Comparison of ENCODE assay signal across 28 cellular contexts in the genomic region with DNA sequence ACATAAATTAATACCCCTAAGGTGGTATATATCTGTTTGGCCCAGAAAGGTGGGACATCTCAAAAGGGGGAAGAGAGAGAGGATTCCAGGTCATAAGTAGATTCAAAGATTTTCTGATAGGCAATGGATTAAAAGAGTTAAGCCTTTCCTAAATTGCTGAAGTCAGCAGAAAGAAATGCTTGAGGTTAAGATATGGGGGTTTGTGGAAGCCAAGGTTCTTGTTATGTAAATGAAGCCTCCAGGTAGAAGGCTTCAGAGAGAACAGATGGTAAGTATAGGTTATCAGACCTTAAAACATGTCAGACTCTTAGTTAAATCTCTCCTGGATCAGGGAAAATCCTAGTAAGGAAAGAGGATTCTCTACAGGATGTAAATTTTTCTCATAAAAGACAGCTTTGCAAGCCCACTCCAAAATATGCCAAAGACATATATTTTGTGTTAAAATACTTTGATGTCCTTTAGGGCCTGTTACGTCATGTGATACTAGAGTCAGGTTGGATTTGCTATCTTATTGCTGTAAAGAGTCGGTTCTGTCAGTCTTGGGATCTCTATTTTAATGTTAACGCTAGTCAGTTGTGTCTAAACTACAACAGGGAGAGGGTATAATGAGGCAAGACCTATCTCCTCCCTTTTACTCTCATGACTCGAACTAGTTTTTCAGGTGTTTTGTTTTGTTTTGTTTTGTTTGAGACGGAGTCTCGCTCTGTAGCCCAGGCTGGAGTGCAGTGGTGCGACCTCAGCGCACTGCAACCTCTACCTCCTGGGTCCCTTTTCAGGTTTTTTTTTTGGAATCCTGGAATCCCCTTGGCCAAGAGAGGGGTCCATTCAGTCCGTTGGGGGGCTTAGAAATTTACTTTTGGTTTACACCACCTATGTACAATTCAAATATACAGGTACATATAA.
"Had no signal": no experiment of that assay in that cellular context is flagged by ENCODE, and none has a peak within 500 bp of the region (broad histone marks: within the 10 kb centered on the region; RNA-seq: fewer than 3 reads in every experiment).

No MANE protein-coding gene starts in this region.

- ATAC-seq: activated CD8-positive, alpha-beta T cell treated with anti-CD3 and anti-CD28 coated beads, Interleukin-2, amount 10 ng/mL, durations not matched to agents 7 days and 5 days; body of pancreas; gastroesophageal sphincter; left ventricle myocardium superior; stimulated activated memory B cell treated with anti-CD40 and anti-IgM and Interleukin-4, amounts not matched to agents 10 μg/mL and 1 μg/mL and 100 μg/mL, for 72 hours had no signal

- H3K4me3 Mint-ChIP-seq: activated CD8-positive, alpha-beta T cell treated with anti-CD3 and anti-CD28 coated beads, Interleukin-2, amount 10 ng/mL, durations not matched to agents 7 days and 5 days; activated naive CD4-positive, alpha-beta T cell treated with anti-CD3 and anti-CD28 coated beads, Interleukin-2, amount 50 U/mL, for 24 hours; activated T-helper 1 cell treated with anti-CD3 and anti-CD28 coated beads, Interleukin-12 subunit alpha, Interleukin-12 subunit beta, Interleukin-2, Interleukin-4 antibody, amounts not matched to agents 30 ng/mL and 10 ng/mL and 1 ng/mL, durations not matched to agents 14 hours and 24 hours and 36 hours; endodermal cell; nephron; stimulated activated memory B cell treated with anti-CD40 and anti-IgM and Interleukin-4, amounts not matched to agents 10 μg/mL and 1 μg/mL and 100 μg/mL, for 72 hours had no signal

- H3K9me3 ChIP-seq: body of pancreas, esophagus squamous epithelium, gastroesophageal sphincter, sigmoid colon, stomach, suprapubic skin, tibial nerve had no signal

- DNase-seq: activated CD4-positive, alpha-beta T cell treated with anti-CD3 and anti-CD28 coated beads for 1 hour; activated CD4-positive, alpha-beta T cell treated with anti-CD3 and anti-CD28 coated beads, Interleukin-2, amount 50 U/mL, for 1 hour; activated CD8-positive, alpha-beta T cell treated with anti-CD3 and anti-CD28 coated beads, Interleukin-2, amount 10 ng/mL, durations not matched to agents 7 days and 5 days; activated gamma-delta T cell treated with Interleukin-2 at 50 U/mL for 16 hours; anterior cingulate cortex; body of pancreas; cortex of kidney; endodermal cell; esophagus squamous epithelium; head of caudate nucleus; hypothalamus; left ventricle myocardium superior; mammary epithelial cell; midbrain; occipital lobe; sigmoid colon; stimulated activated CD4-positive, alpha-beta T cell treated with anti-CD3 and anti-CD28 coated beads, Interleukin-15, amount 100 ng/mL, for 24 hours; stomach had no signal

- H3K36me3 ChIP-seq: cardiac muscle cell, esophagus squamous epithelium, gastroesophageal sphincter, sigmoid colon, stomach, suprapubic skin, tibial nerve had no signal

- H3K4me1 Mint-ChIP-seq: activated naive CD4-positive, alpha-beta T cell treated with anti-CD3 and anti-CD28 coated beads, Interleukin-2, amount 50 U/mL, for 24 hours; stimulated activated memory B cell treated with anti-CD40 and anti-IgM and Interleukin-4, amounts not matched to agents 10 μg/mL and 1 μg/mL and 100 μg/mL, for 72 hours had no signal

- H3K4me3 ChIP-seq: body of pancreas, cardiac muscle cell, esophagus squamous epithelium, gastroesophageal sphincter, sigmoid colon, smooth muscle cell, stomach, suprapubic skin, tibial nerve had no signal

- H3K4me2 ChIP-seq: smooth muscle cell had no signal

- H3K27ac Mint-ChIP-seq: activated CD8-positive, alpha-beta T cell treated with anti-CD3 and anti-CD28 coated beads, Interleukin-2, amount 10 ng/mL, durations not matched to agents 7 days and 5 days; activated naive CD4-positive, alpha-beta T cell treated with anti-CD3 and anti-CD28 coated beads, Interleukin-2, amount 50 U/mL, for 24 hours; activated T-helper 1 cell treated with anti-CD3 and anti-CD28 coated beads, Interleukin-12 subunit alpha, Interleukin-12 subunit beta, Interleukin-2, Interleukin-4 antibody, amounts not matched to agents 30 ng/mL and 10 ng/mL and 1 ng/mL, durations not matched to agents 14 hours and 24 hours and 36 hours; endodermal cell; nephron; stimulated activated memory B cell treated with anti-CD40 and anti-IgM and Interleukin-4, amounts not matched to agents 10 μg/mL and 1 μg/mL and 100 μg/mL, for 72 hours had no signal

- H3K9me3 Mint-ChIP-seq: activated naive CD4-positive, alpha-beta T cell treated with anti-CD3 and anti-CD28 coated beads, Interleukin-2, amount 50 U/mL, for 24 hours; activated T-helper 1 cell treated with anti-CD3 and anti-CD28 coated beads, Interleukin-12 subunit alpha, Interleukin-12 subunit beta, Interleukin-2, Interleukin-4 antibody, amounts not matched to agents 30 ng/mL and 10 ng/mL and 1 ng/mL, durations not matched to agents 14 hours and 24 hours and 36 hours; endodermal cell; nephron; stimulated activated memory B cell treated with anti-CD40 and anti-IgM and Interleukin-4, amounts not matched to agents 10 μg/mL and 1 μg/mL and 100 μg/mL, for 72 hours had no signal

- H3K27me3 ChIP-seq: body of pancreas, cardiac muscle cell, esophagus squamous epithelium, gastroesophageal sphincter, sigmoid colon, stomach, suprapubic skin, tibial nerve had no signal

- H3K36me3 Mint-ChIP-seq: activated naive CD4-positive, alpha-beta T cell treated with anti-CD3 and anti-CD28 coated beads, Interleukin-2, amount 50 U/mL, for 24 hours; stimulated activated memory B cell treated with anti-CD40 and anti-IgM and Interleukin-4, amounts not matched to agents 10 μg/mL and 1 μg/mL and 100 μg/mL, for 72 hours had no signal

- H3K27ac ChIP-seq: body of pancreas, cardiac muscle cell, esophagus squamous epithelium, gastroesophageal sphincter, sigmoid colon, stomach, suprapubic skin, tibial nerve, VCaP had no signal
